Comparison of ENCODE assay signal across 26 cellular contexts in the genomic region with DNA sequence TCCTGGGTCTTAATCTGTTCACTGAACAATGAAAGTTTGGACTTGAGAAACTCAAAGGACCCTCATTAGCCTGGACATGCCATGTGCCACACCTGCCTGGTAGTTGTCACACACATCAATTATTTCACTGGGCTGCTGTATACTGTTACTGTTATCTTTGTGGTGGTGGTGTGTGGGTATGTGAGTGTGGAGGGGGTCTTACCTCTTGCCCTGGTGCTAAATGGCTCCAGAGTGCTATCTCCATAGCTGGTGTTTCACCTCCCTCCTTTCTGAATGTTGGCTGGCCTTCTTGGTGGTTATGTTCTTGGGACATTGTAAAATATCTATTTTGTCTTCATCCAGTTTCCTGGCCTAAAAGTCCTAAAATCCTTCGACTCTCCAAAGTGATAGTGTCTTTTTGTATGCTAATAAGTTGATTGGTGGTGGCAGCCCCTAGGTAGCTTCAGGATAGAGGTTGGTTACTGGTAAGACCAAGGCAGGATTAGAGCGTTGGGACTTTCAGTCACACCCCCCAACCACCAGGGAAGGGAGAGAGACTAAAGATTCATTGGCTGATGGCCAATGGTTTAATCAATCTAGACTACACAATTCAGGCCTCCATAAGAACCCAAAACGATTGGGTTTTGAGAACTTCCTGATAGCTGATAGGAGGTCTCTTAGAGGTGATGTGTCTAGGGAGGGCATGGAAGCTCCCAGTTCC.
DNase-seq lines count a peak whose midpoint lies in the region; ATAC-seq, FAIRE-seq and TF ChIP-seq lines count a peak whose summit lies in the region.
"Had no signal": no experiment of that assay in that cellular context is flagged by ENCODE, and none has a peak within 500 bp of the region (broad histone marks: within the 10 kb centered on the region; RNA-seq: fewer than 3 reads in every experiment).

No MANE protein-coding gene starts in this region.

- H3K4me3 ChIP-seq in BE2C (ENCODE audit: low read depth, low read length) (no peak overlapping the region), endodermal cell (ENCODE audit: low read length) (no peak overlapping the region)
- H3K4me3 ChIP-seq: A549, BLaER1, GM12878 had no signal

- 84% methylated on average over 3 of the region's 3 CpGs; no CpG with 5 or more reads in 1 of the 2 experiments for WGBS in endodermal cell (ENCODE audit: insufficient coverage in 1 of 2, insufficient read length in 1 of 2), 2 experiments

- no peak for TF ChIP-seq CTCF in BE2C (IDR thresholded peaks at IDR 0.05; ENCODE audit: low read depth, low read length)
- no peak for TF ChIP-seq CTCF in endodermal cell (conservative IDR thresholded peaks at IDR 0.05)
- TF ChIP-seq CTCF in activated CD8-positive, alpha-beta T cell treated with anti-CD3 and anti-CD28 coated beads for 36 hours (IDR thresholded peaks at IDR 0.05) = no peak

- H3K36me3 Mint-ChIP-seq in endodermal cell (ENCODE audit: low read depth) = no peaks in the 10 kb centered on the region
- no peaks in the 10 kb centered on the region for H3K36me3 Mint-ChIP-seq in activated CD8-positive, alpha-beta T cell treated with anti-CD3 and anti-CD28 coated beads for 36 hours (ENCODE audit: low read depth)
- H3K36me3 Mint-ChIP-seq: CD14-positive monocyte; CD4-positive, alpha-beta memory T cell; CD4-positive, CD25-positive, alpha-beta regulatory T cell; CD8-positive, alpha-beta memory T cell had no signal

- no peak overlapping the region for H3K27ac ChIP-seq in endodermal cell (ENCODE audit: low read depth, low read length)
- H3K27ac ChIP-seq: 22Rv1, A549, BLaER1 had no signal

- peaks cover 3% of the 10 kb centered on the region for H3K9me3 Mint-ChIP-seq in endodermal cell
- no peaks in the 10 kb centered on the region for H3K9me3 Mint-ChIP-seq in activated CD8-positive, alpha-beta T cell treated with anti-CD3 and anti-CD28 coated beads for 36 hours

- no peak overlapping the region for H3K4me3 Mint-ChIP-seq in endodermal cell
- no peak overlapping the region for H3K4me3 Mint-ChIP-seq in activated CD8-positive, alpha-beta T cell treated with anti-CD3 and anti-CD28 coated beads for 36 hours
- H3K4me3 Mint-ChIP-seq: B cell; CD14-positive monocyte; CD4-positive, alpha-beta memory T cell; CD4-positive, CD25-positive, alpha-beta regulatory T cell; CD8-positive, alpha-beta memory T cell had no signal

- intact Hi-C loops in activated CD8-positive, alpha-beta T cell treated with anti-CD3 and anti-CD28 coated beads for 36 hours (cut with micrococcal nuclease) = no loop called here

- H3K36me3 ChIP-seq in BE2C (no peaks in the 10 kb centered on the region), endodermal cell (ENCODE audit: control insufficient read depth, insufficient read depth, low read length) (no peaks in the 10 kb centered on the region)
- H3K36me3 ChIP-seq: BLaER1 had no signal

- FAIRE-seq in urothelium cell line (lab: Jason Lieb, UNC) = peak; percentile 27
- FAIRE-seq: A549, GM12878, GM12892, GM18507 had no signal

- H3K27ac Mint-ChIP-seq in endodermal cell = no peak overlapping the region
- H3K27ac Mint-ChIP-seq in activated CD8-positive, alpha-beta T cell treated with anti-CD3 and anti-CD28 coated beads for 36 hours = no peak overlapping the region
- H3K27ac Mint-ChIP-seq: B cell; CD14-positive monocyte; CD4-positive, alpha-beta memory T cell; CD4-positive, CD25-positive, alpha-beta regulatory T cell; CD8-positive, alpha-beta memory T cell had no signal

- H3K9ac ChIP-seq in endodermal cell (ENCODE audit: extremely low read depth, low read length, poor library complexity, severe bottlenecking) = no peak overlapping the region
- H3K9ac ChIP-seq: BLaER1 had no signal

- H3K27me3 Mint-ChIP-seq in endodermal cell (ENCODE audit: insufficient read depth) = no peaks in the 10 kb centered on the region
- H3K27me3 Mint-ChIP-seq in activated CD8-positive, alpha-beta T cell treated with anti-CD3 and anti-CD28 coated beads for 36 hours = no peaks in the 10 kb centered on the region
- H3K27me3 Mint-ChIP-seq: CD4-positive, alpha-beta memory T cell; CD4-positive, CD25-positive, alpha-beta regulatory T cell had no signal

- peaks cover 13% of the 10 kb centered on the region for H3K4me1 Mint-ChIP-seq in endodermal cell
- H3K4me1 Mint-ChIP-seq in activated CD8-positive, alpha-beta T cell treated with anti-CD3 and anti-CD28 coated beads for 36 hours (ENCODE audit: low read depth) = no peaks in the 10 kb centered on the region
- H3K4me1 Mint-ChIP-seq: B cell; CD14-positive monocyte; CD4-positive, alpha-beta memory T cell; CD4-positive, CD25-positive, alpha-beta regulatory T cell; CD8-positive, alpha-beta memory T cell had no signal

- H3K27me3 ChIP-seq in BE2C (no peaks in the 10 kb centered on the region), endodermal cell (ENCODE audit: control insufficient read depth, insufficient read depth, low read length, poor library complexity, severe bottlenecking) (no peaks in the 10 kb centered on the region)
- H3K27me3 ChIP-seq: BLaER1 had no signal

- DNase-seq in BE2C (peak; percentile 97), endodermal cell (peak; percentile 23), urothelium cell line (ENCODE audit: low spot score) (no peak)
- no peak for DNase-seq in activated CD8-positive, alpha-beta T cell treated with anti-CD3 and anti-CD28 coated beads for 36 hours
- DNase-seq: AML-193; C1 segment of cervical spinal cord; CD4-positive, alpha-beta memory T cell; CD4-positive, CD25-positive, alpha-beta regulatory T cell; CD8-positive, alpha-beta memory T cell; COR-L47; DMS 273 treated with DMSO at 0.1 percent for 48 hours; DMS153; DMS53; DMS79; DND-41; EL; GDM1 had no signal

- CTCF ChIA-PET in activated CD8-positive, alpha-beta T cell treated with anti-CD3 and anti-CD28 coated beads for 36 hours (lab: Charles Lee) = no interaction called here

- POLR2A ChIA-PET in activated CD8-positive, alpha-beta T cell treated with anti-CD3 and anti-CD28 coated beads for 36 hours (lab: Charles Lee) = no interaction called here

- ATAC-seq in GM21423 (IDR thresholded peaks at IDR 0.05; ENCODE audit: unreplicated experiment) = no peak
- no peak for ATAC-seq in activated CD8-positive, alpha-beta T cell treated with anti-CD3 and anti-CD28 coated beads for 36 hours
- ATAC-seq: A549, GM12878 had no signal

- H3K4me1 ChIP-seq in BE2C = peaks cover 5% of the 10 kb centered on the region
- no peaks in the 10 kb centered on the region for H3K4me1 ChIP-seq in endodermal cell (ENCODE audit: control insufficient read depth, insufficient read depth, low read length)
- H3K4me1 ChIP-seq: A549, BLaER1 had no signal

- H3K9me3 ChIP-seq in BE2C (peaks cover 16% of the 10 kb centered on the region), endodermal cell (ENCODE audit: control insufficient read depth, low read length) (peaks cover 5% of the 10 kb centered on the region)
- H3K9me3 ChIP-seq: A549, BLaER1 had no signal

Comparison
In these comparisons a context has a peak if more than half of its experiments do, and no peak if none do; other contexts are left out.
1. DNase-seq: peak in BE2C (single experiment) and endodermal cell (single experiment); none in urothelium cell line (single experiment) and activated CD8-positive, alpha-beta T cell treated with anti-CD3 and anti-CD28 coated beads for 36 hours (single experiment).